Comparison of ENCODE assay signal across 21 cellular contexts in genomic region chr9:99650187-99650874, GRCh38.
DNase-seq lines count a peak whose midpoint lies in the region; ATAC-seq, FAIRE-seq and TF ChIP-seq lines count a peak whose summit lies in the region.
"Had no signal": no experiment of that assay in that cellular context is flagged by ENCODE, and none has a peak within 500 bp of the region (broad histone marks: within the 10 kb centered on the region; RNA-seq: fewer than 3 reads in every experiment).

No MANE protein-coding gene starts in this region.

- peaks cover 8 to 26% of the 10 kb centered on the region in 2 donors for H3K27me3 Mint-ChIP-seq in natural killer cell treated with Interleukin-12 subunit alpha and Interleukin-12 subunit beta and Interleukin-15 and Interleukin-18, amount 100 ng/mL, for 72 hours
- H3K27me3 Mint-ChIP-seq in natural killer cell (ENCODE audit: low read depth in 2 of 2): peaks cover 6 to 10% of the 10 kb centered on the region in 2 donors
- H3K27me3 Mint-ChIP-seq: B cell had no signal

- POLR2A ChIA-PET in A673 (lab: Charles Lee; ENCODE audit: low non-redundant PET): no interaction called here

- CTCF ChIA-PET in A673 (lab: Charles Lee): no interaction called here

- DNase-seq in natural killer cell treated with Interleukin-12 subunit alpha and Interleukin-12 subunit beta and Interleukin-15 and Interleukin-18, amount 100 ng/mL, for 72 hours (ENCODE audit: low spot score): no peak
- DNase-seq in natural killer cell: no peak
- peak; percentile 35 for DNase-seq in kidney
- DNase-seq in spleen: peak; percentile 60
- no peak for DNase-seq in middle frontal gyrus (ENCODE audit: extremely low spot score, low spot score)
- no peak for DNase-seq in A673 (ENCODE audit: low spot score)
- DNase-seq in activated CD4-positive, alpha-beta T cell treated with anti-CD3 and anti-CD28 coated beads for 1 hour: no peak
- DNase-seq: Caco-2; CD4-positive, CD25-positive, alpha-beta regulatory T cell; DMS153; DND-41; GM23248; H7 had no signal

- H3K9me3 Mint-ChIP-seq in natural killer cell treated with Interleukin-12 subunit alpha and Interleukin-12 subunit beta and Interleukin-15 and Interleukin-18, amount 100 ng/mL, for 72 hours: peaks cover 22% of the 10 kb centered on the region
- peaks cover 3 to 9% of the 10 kb centered on the region in 2 donors for H3K9me3 Mint-ChIP-seq in natural killer cell

- H3K4me1 ChIP-seq in kidney (ENCODE audit: control insufficient read depth in 1 of 2, insufficient read depth in 1 of 2, low read depth in 1 of 2, low read length in 2 of 2) (no peaks in the 10 kb centered on the region), spleen (no peaks in the 10 kb centered on the region), A673 (ENCODE audit: insufficient read depth, low read length, poor library complexity, severe bottlenecking) (no peaks in the 10 kb centered on the region)
- H3K4me1 ChIP-seq: BLaER1, Caco-2 had no signal

- H3K4me3 Mint-ChIP-seq in natural killer cell treated with Interleukin-12 subunit alpha and Interleukin-12 subunit beta and Interleukin-15 and Interleukin-18, amount 100 ng/mL, for 72 hours: no peak overlapping the region
- H3K4me3 Mint-ChIP-seq in natural killer cell: no peak overlapping the region
- H3K4me3 Mint-ChIP-seq: B cell; CD4-positive, CD25-positive, alpha-beta regulatory T cell; CD8-positive, alpha-beta T cell had no signal

- no peak overlapping the region for H3K9ac ChIP-seq in kidney (ENCODE audit: low read length in 2 of 2)
- H3K9ac ChIP-seq: BLaER1, GM23248 had no signal

- H3K36me3 ChIP-seq in kidney (ENCODE audit: control insufficient read depth in 1 of 2, insufficient read depth in 2 of 2, low read length in 2 of 2) (no peaks in the 10 kb centered on the region), spleen (no peaks in the 10 kb centered on the region), A673 (ENCODE audit: insufficient read depth, low read length, poor library complexity, severe bottlenecking) (no peaks in the 10 kb centered on the region)
- H3K36me3 ChIP-seq: BLaER1 had no signal

- H3K27me3 ChIP-seq in spleen (replicated peaks in 1 of 7): no peaks in the 10 kb centered on the region
- H3K27me3 ChIP-seq in A673 (replicated peaks; ENCODE audit: insufficient read depth, low read depth, low read length, poor library complexity): no peaks in the 10 kb centered on the region
- H3K27me3 ChIP-seq: BLaER1 had no signal

- H3K4me3 ChIP-seq in kidney (ENCODE audit: low read length in 2 of 2) (no peak overlapping the region), spleen (no peak overlapping the region), A673 (ENCODE audit: low read depth, low read length, poor library complexity, severe bottlenecking) (no peak overlapping the region)
- H3K4me3 ChIP-seq: BLaER1, GM23248 had no signal

- H3K27ac ChIP-seq in kidney (ENCODE audit: low read depth in 2 of 2, low read length in 2 of 2) (no peak overlapping the region), spleen (no peak overlapping the region), A673 (ENCODE audit: low read depth, low read length, poor library complexity, severe bottlenecking) (no peak overlapping the region)
- H3K27ac ChIP-seq: BLaER1, C4-2B, GM23248 had no signal

- intact Hi-C loops in natural killer cell (cut with micrococcal nuclease): no loop called here
- intact Hi-C loops in kidney (cut with DNase I): no loop called here
- intact Hi-C loops in spleen (cut with DNase I; ENCODE audit: low total_unique reads): no loop called here
- intact Hi-C loops in A673 (cut with micrococcal nuclease; ENCODE audit: unreplicated experiment): no loop called here

- BruUV-seq in A673 (replicated peaks; lab: Mats Ljungman, UMichigan): no TSS peak

- no peak for FAIRE-seq in kidney (lab: Jason Lieb, UNC)
- FAIRE-seq: G401.6, GM12892, H1 had no signal

- H3K9me3 ChIP-seq in kidney (ENCODE audit: control insufficient read depth in 1 of 2, low read length in 2 of 2) (peaks cover 0 to 7% of the 10 kb centered on the region in 2 donors), spleen (peaks cover 0 to 32% (median 5%) of the 10 kb centered on the region in 8 donors), A673 (ENCODE audit: low read depth, low read length, poor library complexity, severe bottlenecking) (no peaks in the 10 kb centered on the region)
- H3K9me3 ChIP-seq: BLaER1, Caco-2 had no signal

- TF ChIP-seq CTCF in natural killer cell (IDR thresholded peaks at IDR 0.05) (no peak), kidney (IDR thresholded peaks at IDR 0.05; ENCODE audit: borderline replicate concordance, extremely low read depth, insufficient read depth) (no peak), spleen (IDR thresholded peaks at IDR 0.05 in 8 of 11, conservative IDR thresholded peaks at IDR 0.05 in 3 of 11) (no peak), A673 (conservative IDR thresholded peaks at IDR 0.05; ENCODE audit: low read depth, low read length) (no peak)

- TF ChIP-seq POLR2A in spleen (IDR thresholded peaks at IDR 0.05): no peak

- H3K4me1 Mint-ChIP-seq in natural killer cell treated with Interleukin-12 subunit alpha and Interleukin-12 subunit beta and Interleukin-15 and Interleukin-18, amount 100 ng/mL, for 72 hours (ENCODE audit: low read depth in 2 of 2): no peaks in the 10 kb centered on the region
- no peaks in the 10 kb centered on the region for H3K4me1 Mint-ChIP-seq in natural killer cell
- H3K4me1 Mint-ChIP-seq: B cell; CD4-positive, CD25-positive, alpha-beta regulatory T cell had no signal

- 78 to 93% (median 91%) methylated on average over 4 to 5 of the region's 5 CpGs for WGBS in spleen, 5 donors

- peak; percentile 20 to 48 for ATAC-seq in natural killer cell treated with Interleukin-12 subunit alpha and Interleukin-12 subunit beta and Interleukin-15 and Interleukin-18, amount 100 ng/mL, for 72 hours
- ATAC-seq in natural killer cell: no peak
- ATAC-seq: CD8-positive, alpha-beta T cell; HCT116 had no signal

- no peak overlapping the region for H3K27ac Mint-ChIP-seq in natural killer cell treated with Interleukin-12 subunit alpha and Interleukin-12 subunit beta and Interleukin-15 and Interleukin-18, amount 100 ng/mL, for 72 hours
- no peak overlapping the region for H3K27ac Mint-ChIP-seq in natural killer cell
- H3K27ac Mint-ChIP-seq: B cell; CD4-positive, CD25-positive, alpha-beta regulatory T cell; CD8-positive, alpha-beta T cell had no signal

- peaks cover 21% of the 10 kb centered on the region for H3K36me3 Mint-ChIP-seq in natural killer cell treated with Interleukin-12 subunit alpha and Interleukin-12 subunit beta and Interleukin-15 and Interleukin-18, amount 100 ng/mL, for 72 hours
- H3K36me3 Mint-ChIP-seq in natural killer cell: peaks cover 10% of the 10 kb centered on the region
- H3K36me3 Mint-ChIP-seq: CD4-positive, CD25-positive, alpha-beta regulatory T cell; CD8-positive, alpha-beta T cell had no signal

Comparison
In these comparisons a context has a peak if more than half of its experiments do, and no peak if none do; other contexts are left out.
1. ATAC-seq: peak in natural killer cell treated with Interleukin-12 subunit alpha and Interleukin-12 subunit beta and Interleukin-15 and Interleukin-18, amount 100 ng/mL, for 72 hours (2 of 2); none in natural killer cell (0 of 3).
2. DNase-seq: peak in kidney (single experiment) and spleen (single experiment); none in natural killer cell treated with Interleukin-12 subunit alpha and Interleukin-12 subunit beta and Interleukin-15 and Interleukin-18, amount 100 ng/mL, for 72 hours (single experiment), natural killer cell (single experiment), middle frontal gyrus (single experiment), A673 (single experiment) and activated CD4-positive, alpha-beta T cell treated with anti-CD3 and anti-CD28 coated beads for 1 hour (single experiment).